Comparison of ENCODE assay signal across 2 cellular contexts in the genomic region with DNA sequence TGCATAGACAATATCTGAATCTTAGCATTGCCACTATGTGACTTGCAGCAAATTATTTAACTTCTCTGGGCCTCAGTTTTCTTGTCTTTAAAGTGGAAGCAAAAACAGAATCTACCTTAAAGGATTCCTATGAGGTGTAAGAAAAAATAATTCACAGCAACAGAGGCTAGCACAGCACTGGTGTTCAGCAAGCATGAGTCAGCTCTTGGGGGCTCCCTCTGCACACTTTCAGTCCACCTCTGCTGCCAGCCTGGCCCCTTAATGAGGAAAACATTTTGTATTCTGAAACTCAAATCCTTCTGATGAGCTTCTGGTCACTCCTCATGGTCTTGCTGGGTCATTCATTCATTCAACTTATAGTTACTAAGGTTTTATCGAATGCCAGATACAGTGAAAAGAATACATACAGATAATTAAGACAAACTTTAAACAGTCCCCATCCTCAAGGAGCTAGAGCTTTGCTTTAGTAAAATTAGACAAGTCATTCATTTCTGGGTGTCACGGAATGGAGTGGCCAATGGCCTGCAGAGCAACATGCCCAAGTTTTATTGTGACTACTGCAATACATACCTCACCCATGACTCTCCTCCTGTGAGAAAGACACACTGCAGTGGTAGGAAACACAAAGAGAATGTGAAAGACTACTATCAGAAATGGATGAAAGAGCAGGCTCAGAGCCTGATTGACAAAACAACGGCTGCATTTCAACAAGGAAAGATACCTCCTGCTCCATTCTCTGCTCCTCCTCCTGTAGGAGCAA.
TF ChIP-seq lines count a peak whose summit lies in the region.

No MANE protein-coding gene starts in this region.

TF ChIP-seq in IMR-90, 13 proteins besides CTCF, POLR2A, EP300 and RAD21:
- no peak for TF ChIP-seq MAZ (IDR thresholded peaks at IDR 0.05; ENCODE audit: borderline replicate concordance, low read depth, low read length)
- no peak for TF ChIP-seq RFX5 (IDR thresholded peaks at IDR 0.05; ENCODE audit: low read depth, low read length)
- no peak for TF ChIP-seq FOS (IDR thresholded peaks at IDR 0.05; ENCODE audit: low read depth, low read length)
- TF ChIP-seq, protein P1, sequence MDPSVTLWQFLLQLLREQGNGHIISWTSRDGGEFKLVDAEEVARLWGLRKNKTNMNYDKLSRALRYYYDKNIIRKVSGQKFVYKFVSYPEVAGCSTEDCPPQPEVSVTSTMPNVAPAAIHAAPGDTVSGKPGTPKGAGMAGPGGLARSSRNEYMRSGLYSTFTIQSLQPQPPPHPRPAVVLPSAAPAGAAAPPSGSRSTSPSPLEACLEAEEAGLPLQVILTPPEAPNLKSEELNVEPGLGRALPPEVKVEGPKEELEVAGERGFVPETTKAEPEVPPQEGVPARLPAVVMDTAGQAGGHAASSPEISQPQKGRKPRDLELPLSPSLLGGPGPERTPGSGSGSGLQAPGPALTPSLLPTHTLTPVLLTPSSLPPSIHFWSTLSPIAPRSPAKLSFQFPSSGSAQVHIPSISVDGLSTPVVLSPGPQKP (IDR thresholded peaks at IDR 0.05; ENCODE audit: borderline replicate concordance, low read depth, low read length), result no peak
- TF ChIP-seq NFE2L2 (IDR thresholded peaks at IDR 0.05; ENCODE audit: low read depth, low read length), result no peak
- TF ChIP-seq SMC3 (IDR thresholded peaks at IDR 0.05; ENCODE audit: low read depth, low read length), result no peak
- TF ChIP-seq MAFK (IDR thresholded peaks at IDR 0.05; ENCODE audit: low read depth, low read length), result no peak
- no peak for TF ChIP-seq CEBPB (IDR thresholded peaks at IDR 0.05; ENCODE audit: low read depth, low read length)
- TF ChIP-seq CHD1 (IDR thresholded peaks at IDR 0.05; ENCODE audit: low read depth, low read length), result no peak
- TF ChIP-seq BHLHE40 (IDR thresholded peaks at IDR 0.05; ENCODE audit: low read depth, low read length), result no peak
- no peak for TF ChIP-seq RCOR1 (IDR thresholded peaks at IDR 0.05; ENCODE audit: insufficient replicate concordance, low read length)
- TF ChIP-seq, protein P2, sequence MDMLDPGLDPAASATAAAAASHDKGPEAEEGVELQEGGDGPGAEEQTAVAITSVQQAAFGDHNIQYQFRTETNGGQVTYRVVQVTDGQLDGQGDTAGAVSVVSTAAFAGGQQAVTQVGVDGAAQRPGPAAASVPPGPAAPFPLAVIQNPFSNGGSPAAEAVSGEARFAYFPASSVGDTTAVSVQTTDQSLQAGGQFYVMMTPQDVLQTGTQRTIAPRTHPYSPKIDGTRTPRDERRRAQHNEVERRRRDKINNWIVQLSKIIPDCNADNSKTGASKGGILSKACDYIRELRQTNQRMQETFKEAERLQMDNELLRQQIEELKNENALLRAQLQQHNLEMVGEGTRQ (IDR thresholded peaks at IDR 0.05; ENCODE audit: low read depth, low read length), result no peak
- TF ChIP-seq MXI1 (IDR thresholded peaks at IDR 0.05; ENCODE audit: borderline replicate concordance, low read depth, low read length), result no peak

TF ChIP-seq in GM12891, 5 proteins besides CTCF, POLR2A, EP300 and RAD21:
- no peak for TF ChIP-seq POLR2AphosphoS5 (IDR thresholded peaks at IDR 0.05; ENCODE audit: low read depth, low read length)
- TF ChIP-seq TAF1 (IDR thresholded peaks at IDR 0.05; ENCODE audit: low read depth, low read length), result no peak
- no peak for TF ChIP-seq POU2F2 (IDR thresholded peaks at IDR 0.05; ENCODE audit: low read depth, low read length)
- no peak for TF ChIP-seq PAX5 (IDR thresholded peaks at IDR 0.05; ENCODE audit: insufficient read depth, low read length, severe bottlenecking)
- no peak for TF ChIP-seq SPI1 (IDR thresholded peaks at IDR 0.05; ENCODE audit: low read depth, low read length)
TF ChIP-seq in GM12891: peak in this region for 0.
